In the genomic region with DNA sequence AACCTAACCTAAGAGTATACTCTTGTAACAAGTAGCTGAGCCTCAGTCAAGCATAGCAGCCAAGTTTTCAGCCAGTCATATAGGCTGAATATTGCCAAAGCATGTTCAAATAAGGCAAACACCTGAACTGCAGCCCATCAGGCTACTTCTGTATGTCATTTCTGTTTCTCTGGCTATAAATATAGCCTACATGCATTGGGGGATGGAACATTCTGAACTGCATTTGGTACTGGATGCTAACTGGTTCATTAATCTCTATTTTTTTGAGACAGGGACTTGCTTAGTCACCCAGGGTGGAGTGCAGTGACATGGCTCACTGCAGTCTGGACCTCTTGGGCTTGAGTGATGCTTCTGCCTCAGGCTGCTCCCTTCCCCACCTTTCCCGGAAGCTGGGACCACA, we compare ENCODE assay signal across 12 cellular contexts. TPM values are rescaled to one million over a fixed set of nuclear protein-coding genes. Genes with fewer than 3 reads are reported as not detected.
A peak's percentile ranks its signal among the peaks of the same experiment; 100 is the strongest.
DNase-seq lines count a peak whose midpoint lies in the region; ATAC-seq and TF ChIP-seq lines count a peak whose summit lies in the region.
"Had no signal": no experiment of that assay in that cellular context is flagged by ENCODE, and none has a peak within 500 bp of the region (broad histone marks: within the 10 kb centered on the region; RNA-seq: fewer than 3 reads in every experiment).

No MANE protein-coding gene starts in this region.

- no peak overlapping the region for H3K4me3 ChIP-seq in osteoblast (ENCODE audit: insufficient read depth, low read length)
- H3K4me3 ChIP-seq: breast epithelium had no signal

- H2AFZ ChIP-seq in osteoblast (ENCODE audit: low read length) = no peak overlapping the region

- no peaks in the 10 kb centered on the region for H4K20me1 ChIP-seq in osteoblast (ENCODE audit: insufficient read depth, low read length)

- no peak overlapping the region for H3K27ac ChIP-seq in osteoblast (ENCODE audit: low read depth, low read length)
- H3K27ac ChIP-seq: breast epithelium, VCaP had no signal

- peaks cover 20% of the 10 kb centered on the region for H3K79me2 ChIP-seq in osteoblast (ENCODE audit: insufficient read depth, low read length)

- no peaks in the 10 kb centered on the region for H3K9me3 ChIP-seq in osteoblast (ENCODE audit: low read depth, low read length)
- H3K9me3 ChIP-seq: breast epithelium had no signal

- no peaks in the 10 kb centered on the region for H3K36me3 ChIP-seq in osteoblast (ENCODE audit: insufficient read depth, low read length)
- H3K36me3 ChIP-seq: breast epithelium had no signal

- ATAC-seq in GM18517 (IDR thresholded peaks at IDR 0.05; ENCODE audit: unreplicated experiment) (peak; percentile 49), HG02938 (IDR thresholded peaks at IDR 0.05; ENCODE audit: unreplicated experiment) (peak; percentile 50), GM21367 (IDR thresholded peaks at IDR 0.05; ENCODE audit: unreplicated experiment) (no peak), HG03565 (IDR thresholded peaks at IDR 0.05; ENCODE audit: unreplicated experiment) (no peak)

- DNase-seq in ACHN (peak; percentile 11), osteoblast (ENCODE audit: insufficient read length, low spot score, missing footprints) (no peak), SW 1271 (lab: John Stamatoyannopoulos, UW) (no peak)
- DNase-seq: NCI-H1417 treated with DMSO at 0.1 percent for 48 hours, posterior cingulate gyrus had no signal

- no peak for TF ChIP-seq CTCF in osteoblast (IDR thresholded peaks at IDR 0.05; ENCODE audit: extremely low read depth, low read depth, low read length)

- no peaks in the 10 kb centered on the region for H3K27me3 ChIP-seq in osteoblast (ENCODE audit: insufficient read depth, low read length)
- H3K27me3 ChIP-seq: breast epithelium had no signal

- H3K4me1 ChIP-seq in osteoblast (ENCODE audit: insufficient read depth, low read length) = peaks cover 12% of the 10 kb centered on the region
- H3K4me1 ChIP-seq: breast epithelium had no signal

- in situ Hi-C loops in ACHN (cut with HindIII; ENCODE audit: low pct_ligation_motif_present, low pct_unique_long_range_greater_than_20kb, low sequenced_read_pairs) = no loop called here

- TF ChIP-seq POLR2A in Raji (IDR thresholded peaks at IDR 0.05; ENCODE audit: insufficient read depth, low read depth, low read length) = peak; percentile 53

- H3K4me2 ChIP-seq in osteoblast (ENCODE audit: insufficient read depth, low read length) = no peak overlapping the region

RNA-seq across cellular contexts. Expression of a gene that starts 37.3 kb away (rescaled TPM):
- total RNA-seq in osteoblast = 24.2 and 33.0 TPM in 2 replicates

Comparison
In these comparisons a context has a peak if more than half of its experiments do, and no peak if none do; other contexts are left out.
1. ATAC-seq: peak in GM18517 (single experiment) and HG02938 (single experiment); none in GM21367 (single experiment) and HG03565 (single experiment).